In the genomic region with DNA sequence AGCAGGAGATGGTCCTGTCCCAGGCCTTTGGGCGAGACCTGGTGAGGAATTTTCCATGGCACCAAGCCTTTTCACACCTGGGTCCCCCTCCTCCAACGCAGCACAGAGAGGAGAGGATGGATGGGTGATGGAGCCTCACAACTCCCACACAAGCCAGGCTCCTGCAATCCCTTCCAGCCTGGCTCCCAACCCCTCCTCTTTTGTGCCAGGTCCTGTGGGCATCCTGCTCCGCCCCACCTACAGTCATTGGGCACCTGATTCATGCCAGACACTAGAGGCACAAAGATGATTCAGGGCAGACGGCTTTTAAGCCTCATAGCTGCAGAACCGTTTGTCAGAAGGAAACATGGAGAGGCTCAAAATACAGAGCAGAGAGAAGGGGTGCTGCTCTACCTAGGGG, we compare ENCODE assay signal across 26 cellular contexts. TPM values are rescaled to one million over a fixed set of nuclear protein-coding genes. Genes with fewer than 3 reads are reported as not detected.
"Had no signal": no experiment of that assay in that cellular context is flagged by ENCODE, and none has a peak within 500 bp of the region (broad histone marks: within the 10 kb centered on the region; RNA-seq: fewer than 3 reads in every experiment).

No MANE protein-coding gene starts in this region.

- H3K4me3 Mint-ChIP-seq: activated B cell treated with CpG ODN at 0.5 μM for 24 hours; activated CD8-positive, alpha-beta T cell treated with anti-CD3 and anti-CD28 coated beads for 36 hours; activated T-cell treated with anti-CD3 and anti-CD28 coated beads, Interleukin-2, amount 50 U/mL, for 4 hours; activated T-helper 17 cell treated with anti-CD3 and anti-CD28 coated beads, Interleukin-2, amount 50 U/mL, for 72 hours; effector memory CD8-positive, alpha-beta T cell; natural killer cell treated with Interleukin-12 subunit alpha and Interleukin-12 subunit beta and Interleukin-15 and Interleukin-18, amount 100 ng/mL, for 72 hours; stimulated activated naive CD8-positive, alpha-beta T cell treated with anti-CD3 and anti-CD28 coated beads, Interleukin-15, Interleukin-2, amounts not matched to agents 100 ng/mL and 50 ng/mL, for 24 hours; T-cell; T-helper 2 cell treated with Interferon-gamma antibody and Interleukin-4, amounts not matched to agents 5 μg/mL and 100 μg/mL, for 36 hours; type B pancreatic cell had no signal

- H3K27me3 Mint-ChIP-seq: activated B cell treated with CpG ODN at 0.5 μM for 24 hours; activated CD8-positive, alpha-beta T cell treated with anti-CD3 and anti-CD28 coated beads for 36 hours; activated T-helper 17 cell treated with anti-CD3 and anti-CD28 coated beads, Interleukin-2, amount 50 U/mL, for 72 hours; progenitor cell of endocrine pancreas; stimulated activated naive CD8-positive, alpha-beta T cell treated with anti-CD3 and anti-CD28 coated beads, Interleukin-15, Interleukin-2, amounts not matched to agents 100 ng/mL and 50 ng/mL, for 24 hours; T-cell; type B pancreatic cell had no signal

- H3K4me1 ChIP-seq: colonic mucosa, right lobe of liver had no signal

- H3K27ac Mint-ChIP-seq: activated B cell treated with CpG ODN at 0.5 μM for 24 hours; activated CD8-positive, alpha-beta T cell treated with anti-CD3 and anti-CD28 coated beads for 36 hours; activated T-helper 17 cell treated with anti-CD3 and anti-CD28 coated beads, Interleukin-2, amount 50 U/mL, for 72 hours; effector memory CD8-positive, alpha-beta T cell; natural killer cell treated with Interleukin-12 subunit alpha and Interleukin-12 subunit beta and Interleukin-15 and Interleukin-18, amount 100 ng/mL, for 72 hours; progenitor cell of endocrine pancreas; stimulated activated naive CD8-positive, alpha-beta T cell treated with anti-CD3 and anti-CD28 coated beads, Interleukin-15, Interleukin-2, amounts not matched to agents 100 ng/mL and 50 ng/mL, for 24 hours; T-cell; T-helper 2 cell treated with Interferon-gamma antibody and Interleukin-4, amounts not matched to agents 5 μg/mL and 100 μg/mL, for 36 hours; type B pancreatic cell had no signal

- H3K9me3 ChIP-seq: colonic mucosa, heart left ventricle, left lung, lower lobe of right lung, right lobe of liver, vagina had no signal

- H3K36me3 ChIP-seq: colonic mucosa, vagina had no signal

- H3K4me3 ChIP-seq: colonic mucosa, heart left ventricle, left lung, lower lobe of right lung, right lobe of liver, vagina had no signal

- ATAC-seq: activated CD8-positive, alpha-beta T cell treated with anti-CD3 and anti-CD28 coated beads for 36 hours; activated T-cell treated with anti-CD3 and anti-CD28 coated beads, Interleukin-2, amount 50 U/mL, for 4 hours; activated T-helper 17 cell treated with anti-CD3 and anti-CD28 coated beads, Interleukin-2, amount 50 U/mL, for 72 hours; effector memory CD8-positive, alpha-beta T cell; esophagus mucosa; heart left ventricle; left lung; lower lobe of right lung; natural killer cell treated with Interleukin-12 subunit alpha and Interleukin-12 subunit beta and Interleukin-15 and Interleukin-18, amount 100 ng/mL, for 72 hours; right lobe of liver; T-cell had no signal

- H3K27ac ChIP-seq: colonic mucosa, heart left ventricle, left lung, lower lobe of right lung, right lobe of liver, vagina had no signal

- H3K9me3 Mint-ChIP-seq: activated B cell treated with CpG ODN at 0.5 μM for 24 hours; activated CD8-positive, alpha-beta T cell treated with anti-CD3 and anti-CD28 coated beads for 36 hours; activated T-cell treated with anti-CD3 and anti-CD28 coated beads, Interleukin-2, amount 50 U/mL, for 4 hours; activated T-helper 17 cell treated with anti-CD3 and anti-CD28 coated beads, Interleukin-2, amount 50 U/mL, for 72 hours; effector memory CD8-positive, alpha-beta T cell; natural killer cell treated with Interleukin-12 subunit alpha and Interleukin-12 subunit beta and Interleukin-15 and Interleukin-18, amount 100 ng/mL, for 72 hours; stimulated activated naive CD8-positive, alpha-beta T cell treated with anti-CD3 and anti-CD28 coated beads, Interleukin-15, Interleukin-2, amounts not matched to agents 100 ng/mL and 50 ng/mL, for 24 hours; T-cell; T-helper 2 cell treated with Interferon-gamma antibody and Interleukin-4, amounts not matched to agents 5 μg/mL and 100 μg/mL, for 36 hours; type B pancreatic cell had no signal

- H3K27me3 ChIP-seq: colonic mucosa, heart left ventricle, left lung, right lobe of liver, vagina had no signal

- H3K36me3 Mint-ChIP-seq: natural killer cell treated with Interleukin-12 subunit alpha and Interleukin-12 subunit beta and Interleukin-15 and Interleukin-18, amount 100 ng/mL, for 72 hours; T-cell; type B pancreatic cell had no signal

- DNase-seq: activated B cell treated with CpG ODN at 0.5 μM for 24 hours; activated CD4-positive, alpha-beta T cell treated with anti-CD3 and anti-CD28 coated beads, Interleukin-2, amount 50 U/mL, for 1 hour; activated CD8-positive, alpha-beta T cell treated with anti-CD3 and anti-CD28 coated beads for 36 hours; activated gamma-delta T cell treated with Interleukin-2 at 50 U/mL for 16 hours; activated naive CD4-positive, alpha-beta T cell treated with anti-CD3 and anti-CD28 coated beads, Interleukin-2, amount 50 U/mL, for 16 hours; activated T-cell treated with anti-CD3 and anti-CD28 coated beads, Interleukin-2, amount 50 U/mL, for 4 hours; amniotic stem cell; colonic mucosa; effector memory CD8-positive, alpha-beta T cell; foreskin fibroblast; heart left ventricle; left lung; lower lobe of right lung; mesendoderm; right lobe of liver; stimulated activated CD4-positive, alpha-beta T cell treated with anti-CD3 and anti-CD28 coated beads, Interleukin-2, amount 100 ng/mL, for 48 hours; T-cell had no signal

RNA-seq across cellular contexts. Expression of gene MYRF, which starts 16.1 kb away (rescaled TPM):
- total RNA-seq: skeletal muscle tissue had no signal

RNA-seq across cellular contexts. Expression of gene DAGLA, which starts 56.1 kb away (rescaled TPM):
- total RNA-seq: activated B cell treated with CpG ODN at 0.5 μM for 24 hours had no signal
